ENCODE assay signal across 8 cellular contexts in genomic region chrX:129842510-129843208, GRCh38. TPM values are rescaled to one million over a fixed set of nuclear protein-coding genes. Genes with fewer than 3 reads are reported as not detected.
DNase-seq lines count a peak whose midpoint lies in the region; ATAC-seq and FAIRE-seq lines count a peak whose summit lies in the region.

No MANE protein-coding gene starts in this region.

- peaks cover 0 to 11% (median 0%) of the 10 kb centered on the region in 11 experiments; a peak in 5 of 22 replicates for H3K36me3 ChIP-seq in BLaER1 treated with 17β-estradiol and CSF1 and Interleukin-3, amounts not matched to agents 10 nM and 100 nM
- H3K36me3 ChIP-seq in small intestine (ENCODE audit: control insufficient read depth in 2 of 2, insufficient read depth in 2 of 2, low read length in 2 of 2) = no peaks in the 10 kb centered on the region

- peak overlapping the region; percentile 26 to 76 (median 70); a peak in 21 of 22 replicates for H3K27ac ChIP-seq in BLaER1 treated with 17β-estradiol and CSF1 and Interleukin-3, amounts not matched to agents 10 nM and 100 nM
- H3K27ac ChIP-seq in adipose tissue (ENCODE audit: low read depth, low read length) (peak overlapping the region; percentile 6), small intestine (ENCODE audit: low read depth in 1 of 2, low read length in 1 of 2) (peak overlapping the region; percentile 79 to 83)

- H3K4me3 ChIP-seq in BLaER1 treated with 17β-estradiol and CSF1 and Interleukin-3, amounts not matched to agents 10 nM and 100 nM = peak overlapping the region; percentile 63 to 83 (median 78)
- H3K4me3 ChIP-seq in small intestine (ENCODE audit: low read depth in 1 of 2, low read length in 2 of 2) = peak overlapping the region; percentile 60 to 70

- no peaks in the 10 kb centered on the region for H3K9me3 ChIP-seq in BLaER1 treated with 17β-estradiol and CSF1 and Interleukin-3, amounts not matched to agents 10 nM and 100 nM (replicated peaks in 1 of 11)
- no peaks in the 10 kb centered on the region for H3K9me3 ChIP-seq in small intestine (ENCODE audit: control insufficient read depth, low read depth)

- DNase-seq in HuH-7 (ENCODE audit: low spot score) = peak; percentile 28
- peak; percentile 31 for DNase-seq in iPS-NIHi7 (ENCODE audit: extremely low spot score)
- DNase-seq in small intestine = peak; percentile 70

- H3K9ac ChIP-seq in BLaER1 treated with 17β-estradiol and CSF1 and Interleukin-3, amounts not matched to agents 10 nM and 100 nM = peak overlapping the region; percentile 68 to 84 (median 80)

- ATAC-seq in GM21786 (IDR thresholded peaks at IDR 0.05; ENCODE audit: unreplicated experiment) (no peak), GM21576 (IDR thresholded peaks at IDR 0.05; ENCODE audit: unreplicated experiment) (no peak), GM18502 (IDR thresholded peaks at IDR 0.05; ENCODE audit: poor library complexity, unreplicated experiment) (no peak)

- WGBS in adipose tissue, 3 donors = 5 to 33% (median 6%) methylated on average over 15 to 17 of the region's 17 CpGs
- WGBS in small intestine, 3 donors = 5 to 35% (median 18%) methylated on average over 15 to 17 of the region's 17 CpGs

- H3K4me2 ChIP-seq in BLaER1 treated with 17β-estradiol and CSF1 and Interleukin-3, amounts not matched to agents 10 nM and 100 nM = peak overlapping the region; percentile 63 to 87 (median 81)

- peaks cover 56 to 91% (median 71%) of the 10 kb centered on the region in 11 experiments for H3K27me3 ChIP-seq in BLaER1 treated with 17β-estradiol and CSF1 and Interleukin-3, amounts not matched to agents 10 nM and 100 nM
- no peaks in the 10 kb centered on the region for H3K27me3 ChIP-seq in small intestine (ENCODE audit: control insufficient read depth in 2 of 2, insufficient read depth in 2 of 2, low read length in 2 of 2)

- peaks cover 0 to 41% (median 10%) of the 10 kb centered on the region in 11 experiments; a peak in 10 of 22 replicates for H4K20me1 ChIP-seq in BLaER1 treated with 17β-estradiol and CSF1 and Interleukin-3, amounts not matched to agents 10 nM and 100 nM

- FAIRE-seq in small intestine (lab: Jason Lieb, UNC) = no peak

- peaks cover 12 to 35% (median 27%) of the 10 kb centered on the region in 10 experiments; a peak in 17 of 20 replicates for H3K4me1 ChIP-seq in BLaER1 treated with 17β-estradiol and CSF1 and Interleukin-3, amounts not matched to agents 10 nM and 100 nM
- H3K4me1 ChIP-seq in small intestine (ENCODE audit: control insufficient read depth in 2 of 2, insufficient read depth in 1 of 2, low read depth in 1 of 2, low read length in 1 of 2) = no peaks in the 10 kb centered on the region

RNA-seq across cellular contexts. Expression of gene ZDHHC9, which starts 1.0 kb away (rescaled TPM):
- polyA plus RNA-seq in adipose tissue (10 to 100 TPM; 10.5 to 32.8 (median 16.3) TPM), small intestine (10 to 100 TPM; 17.2 to 29.0 (median 17.8) TPM)

Comparison
In these comparisons a context has a peak if more than half of its experiments do, and no peak if none do; other contexts are left out.
1. H3K27ac ChIP-seq: peak in every context shown above with its lines; median percentile 81 in small intestine; 70 in BLaER1 treated with 17β-estradiol and CSF1 and Interleukin-3, amounts not matched to agents 10 nM and 100 nM; 6 in adipose tissue.